ENCODE assay signal across 8 cellular contexts in the genomic region with DNA sequence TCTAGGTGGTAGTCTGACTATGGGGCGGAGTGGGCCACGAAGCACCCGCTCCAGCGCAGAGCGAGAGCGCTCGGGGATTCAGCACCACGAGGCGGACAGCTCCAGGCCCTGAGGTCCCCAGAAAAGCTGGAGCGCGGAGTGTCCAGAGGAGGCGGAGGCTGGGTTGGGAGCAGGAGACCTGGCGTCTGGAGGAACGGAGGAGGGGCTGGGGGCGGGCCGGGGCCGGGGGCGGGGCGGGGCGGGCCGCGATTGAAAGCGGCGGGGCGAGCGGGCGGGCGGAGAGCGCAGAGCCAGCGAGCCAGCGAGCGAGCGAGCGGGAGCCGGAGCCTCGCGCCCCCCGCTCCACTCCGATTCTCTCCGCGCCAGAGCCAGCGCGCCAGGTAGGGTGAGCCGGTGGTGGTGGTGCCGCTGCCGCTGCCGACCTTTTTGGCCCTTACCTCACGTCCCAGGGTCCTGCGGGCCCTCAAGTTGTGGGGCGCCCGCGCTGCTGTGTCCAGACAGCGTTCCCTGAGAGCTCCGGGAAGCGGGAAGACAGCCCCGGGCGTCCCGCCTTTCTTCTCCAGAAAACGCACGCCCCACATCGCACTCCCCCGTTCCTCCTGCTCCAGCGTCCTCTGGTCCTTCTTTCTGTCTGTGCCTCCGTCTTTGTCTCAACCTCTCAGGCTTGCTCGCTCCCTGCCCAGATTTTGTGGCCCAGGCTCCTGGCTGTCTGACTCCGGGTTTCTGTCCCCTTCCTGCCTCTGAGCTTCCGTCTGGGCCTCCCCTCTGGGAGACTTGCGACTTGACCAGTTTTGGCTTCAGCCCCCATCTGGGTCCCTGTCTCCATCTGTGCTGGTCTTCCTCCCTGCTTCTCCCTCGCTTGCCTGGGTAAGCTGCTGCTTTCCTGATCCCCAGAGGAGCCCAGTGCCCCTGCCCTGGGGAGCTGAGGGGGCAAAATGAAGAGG. TPM values are rescaled to one million over a fixed set of nuclear protein-coding genes. Genes with fewer than 3 reads are reported as not detected.
A peak's percentile ranks its signal among the peaks of the same experiment; 100 is the strongest.
DNase-seq lines count a peak whose midpoint lies in the region; ATAC-seq, FAIRE-seq and TF ChIP-seq lines count a peak whose summit lies in the region.

TSS of gene GRM2 (plus strand) at position 281 of the 944 bp plus-strand sequence. CDS start 1,916 bp downstream, outside the sequence.

- ATAC-seq in HepG2, result peak; percentile 78
- ATAC-seq in HG02798 (IDR thresholded peaks at IDR 0.05; ENCODE audit: poor library complexity, unreplicated experiment), result no peak

- POLR2A ChIA-PET in A673 (lab: Charles Lee; ENCODE audit: low non-redundant PET) (no interaction called here), SK-N-SH (lab: Yijun Ruan, JAX) (interaction anchor here (0.5 kb wide), 1 partner anchor 447 kb away, joined by 3 read pairs; the partner anchor contains the start of gene POC1A), HepG2 (lab: Yijun Ruan, JAX) (interaction anchor here (1.0 kb wide), 1 partner anchor 208 kb away, joined by 3 read pairs; no protein-coding TSS in a partner anchor)

- H3K4me2 ChIP-seq in SK-N-SH, result peak within 1 kb of the TSS; percentile 60; the same call in 1 of the 2 replicates
- peak within 1 kb of the TSS; percentile 60 for H3K4me2 ChIP-seq in HepG2 (ENCODE audit: low read depth, low read length)

- H3K27ac ChIP-seq in A673 (ENCODE audit: low read depth, low read length, poor library complexity, severe bottlenecking) (no peak within 1 kb of the TSS), SK-N-SH (ENCODE audit: low read depth in 2 of 2, low read length in 1 of 2) (no peak within 1 kb of the TSS), endodermal cell (ENCODE audit: low read depth, low read length) (no peak within 1 kb of the TSS), HepG2 (ENCODE audit: extremely low read length, insufficient read depth, low read length) (no peak within 1 kb of the TSS), substantia nigra (ENCODE audit: low read depth, low read length, poor library complexity, severe bottlenecking) (no peak within 1 kb of the TSS)

- H3K4me1 Mint-ChIP-seq in endodermal cell, result peaks cover 8% of the 10 kb centered on the region

- H3K27me3 ChIP-seq in A673 (replicated peaks; ENCODE audit: insufficient read depth, low read depth, low read length, poor library complexity), result no peaks in the 10 kb centered on the region
- H3K27me3 ChIP-seq in SK-N-SH (ENCODE audit: insufficient read depth), result no peaks in the 10 kb centered on the region
- peaks cover 21% of the 10 kb centered on the region for H3K27me3 ChIP-seq in endodermal cell (ENCODE audit: control insufficient read depth, insufficient read depth, low read length, poor library complexity, severe bottlenecking)
- peaks cover 2 to 13% of the 10 kb centered on the region in 2 experiments; a peak in 4 of 5 replicates for H3K27me3 ChIP-seq in HepG2 (ENCODE audit: control insufficient read depth in 1 of 2, insufficient read depth in 2 of 2, low read length in 2 of 2)

- no peak for TF ChIP-seq CTCF in A673 (conservative IDR thresholded peaks at IDR 0.05; ENCODE audit: low read depth, low read length)
- TF ChIP-seq CTCF in SK-N-SH (IDR thresholded peaks at IDR 0.05), result no peak
- TF ChIP-seq CTCF in endodermal cell (conservative IDR thresholded peaks at IDR 0.05), result no peak
- no peak; the same call in 1 of the 2 replicates for TF ChIP-seq CTCF in HepG2 (CRISPR knock-in tag; IDR thresholded peaks at IDR 0.05)

- peaks cover 11% of the 10 kb centered on the region for H3K36me3 Mint-ChIP-seq in endodermal cell (ENCODE audit: low read depth)

- H4K20me1 ChIP-seq in SK-N-SH (ENCODE audit: insufficient read depth) (peaks cover 45% of the 10 kb centered on the region), HepG2 (ENCODE audit: insufficient read depth, low read length) (peaks cover 11% of the 10 kb centered on the region; the same call in 1 of the 2 replicates)

- H3K36me3 ChIP-seq in A673 (ENCODE audit: insufficient read depth, low read length, poor library complexity, severe bottlenecking) (no peaks in the 10 kb centered on the region), SK-N-SH (replicated peaks in 1 of 2; ENCODE audit: control insufficient read depth in 1 of 2, insufficient read depth in 2 of 2, low read length in 1 of 2) (peaks cover 0 to 13% of the 10 kb centered on the region in 2 experiments), endodermal cell (ENCODE audit: control insufficient read depth, insufficient read depth, low read length) (no peaks in the 10 kb centered on the region), HepG2 (replicated peaks in 1 of 2; ENCODE audit: control insufficient read depth in 1 of 2, insufficient read depth in 2 of 2, low read length in 2 of 2) (peaks cover 4 to 7% of the 10 kb centered on the region in 2 experiments; a peak in 2 of 5 replicates)

- in situ Hi-C loops in G401 (cut with HindIII; ENCODE audit: low sequenced_read_pairs), result no loop called here
- in situ Hi-C loops in HepG2 (cut with HindIII; ENCODE audit: extremely low pct_ligation_motif_present, low pct_unique_long_range_greater_than_20kb), result no loop called here

- no peaks in the 10 kb centered on the region for H3K79me2 ChIP-seq in SK-N-SH (ENCODE audit: insufficient read depth)
- H3K79me2 ChIP-seq in HepG2 (ENCODE audit: insufficient read depth, low read length), result no peaks in the 10 kb centered on the region

- H3K27me3 Mint-ChIP-seq in endodermal cell (ENCODE audit: insufficient read depth), result peaks cover 28% of the 10 kb centered on the region

- no TSS peak for BruUV-seq in A673 (replicated peaks; lab: Mats Ljungman, UMichigan)
- BruUV-seq in HepG2 (replicated peaks; lab: Mats Ljungman, UMichigan), result no TSS peak

- intact Hi-C loops in A673 (cut with micrococcal nuclease; ENCODE audit: unreplicated experiment) (no loop called here), HepG2 (cut with micrococcal nuclease; ENCODE audit: unreplicated experiment) (no loop called here)

- H3K9ac ChIP-seq in SK-N-SH (no peak within 1 kb of the TSS), endodermal cell (ENCODE audit: extremely low read depth, low read length, poor library complexity, severe bottlenecking) (peak within 1 kb of the TSS; percentile 61), HepG2 (ENCODE audit: insufficient read depth, low read depth, low read length) (no peak within 1 kb of the TSS)

- no peak within 1 kb of the TSS for H3K27ac Mint-ChIP-seq in endodermal cell

- TF ChIP-seq RAD21 in SK-N-SH (IDR thresholded peaks at IDR 0.05; ENCODE audit: low read length) (no peak), HepG2 (CRISPR knock-in tag; IDR thresholded peaks at IDR 0.05) (no peak)

- DNase-seq in A673 (ENCODE audit: low spot score) (peak; percentile 87), G401 (ENCODE audit: low spot score) (peak; percentile 30), SK-N-SH (peak; percentile 97), endodermal cell (peak; percentile 98), HepG2 (ENCODE audit: low spot score) (peak; percentile 73), substantia nigra (lab: John Stamatoyannopoulos, UW) (peak in 33 of 49 donors; percentile 8 to 70 (median 41)), AML-193 (lab: John Stamatoyannopoulos, UW) (no peak)

- no peaks in the 10 kb centered on the region for H3F3A ChIP-seq in SK-N-SH (replicated peaks; ENCODE audit: insufficient read depth)

- H3K9me3 Mint-ChIP-seq in endodermal cell, result no peaks in the 10 kb centered on the region

- TF ChIP-seq EP300 in SK-N-SH (IDR thresholded peaks at IDR 0.05; ENCODE audit: borderline replicate concordance in 1 of 2, low read depth in 1 of 2, low read length in 1 of 2) (no peak), HepG2 (IDR thresholded peaks at IDR 0.05; ENCODE audit: low read depth in 2 of 2, low read length in 2 of 2) (no peak), HepG2 (CRISPR knock-in tag; IDR thresholded peaks at IDR 0.05; ENCODE audit: borderline replicate concordance) (no peak)

- peak within 1 kb of the TSS; percentile 69 for H3K4me3 Mint-ChIP-seq in endodermal cell

- no peak for TF ChIP-seq POLR2A in HepG2 (IDR thresholded peaks at IDR 0.05; ENCODE audit: insufficient read depth in 1 of 2, low read depth in 2 of 2, low read length in 2 of 2)

- 25% methylated on average over 28 of the region's 69 CpGs for WGBS in SK-N-SH (ENCODE audit: low lambda C conversion rate)
- WGBS in endodermal cell (ENCODE audit: insufficient coverage in 1 of 2, insufficient read length in 1 of 2), 2 experiments, result 2 to 3% methylated on average over 25 to 68 of the region's 69 CpGs
- WGBS in HepG2 (ENCODE audit: low lambda C conversion rate), result 30% methylated on average over 28 of the region's 69 CpGs

- no peak within 1 kb of the TSS for H2AFZ ChIP-seq in SK-N-SH (ENCODE audit: low read depth)
- no peak within 1 kb of the TSS for H2AFZ ChIP-seq in HepG2 (ENCODE audit: low read length)

- CTCF ChIA-PET in A673 (lab: Charles Lee) (interaction anchor here (0.9 kb wide), 1 partner anchor 207 kb away, joined by 3 read pairs; no protein-coding TSS in a partner anchor), SK-N-SH (lab: Yijun Ruan, JAX) (interaction anchor here (0.8 to 9.6 kb wide), 8 partner anchors 10 to 1092 kb away, joined by 3 to 89 read pairs (median 8); no protein-coding TSS in a partner anchor), HepG2 (lab: Yijun Ruan, JAX; ENCODE audit: low intra/inter-chr PET ratio, low total read pairs) (no interaction called here)

- H3K9me3 ChIP-seq in A673 (ENCODE audit: low read depth, low read length, poor library complexity, severe bottlenecking), result no peaks in the 10 kb centered on the region
- H3K9me3 ChIP-seq in SK-N-SH, result no peaks in the 10 kb centered on the region
- no peaks in the 10 kb centered on the region for H3K9me3 ChIP-seq in endodermal cell (ENCODE audit: control insufficient read depth, low read length)
- H3K9me3 ChIP-seq in HepG2 (ENCODE audit: low read length), result no peaks in the 10 kb centered on the region

- H3K9me2 ChIP-seq in SK-N-SH, result no peaks in the 10 kb centered on the region

- no peak for FAIRE-seq in HepG2 (lab: Jason Lieb, UNC)

- H3K4me1 ChIP-seq in A673 (ENCODE audit: insufficient read depth, low read length, poor library complexity, severe bottlenecking), result no peaks in the 10 kb centered on the region
- peaks cover 0 to 28% of the 10 kb centered on the region in 2 experiments; a peak in 1 of 4 replicates for H3K4me1 ChIP-seq in SK-N-SH (ENCODE audit: control insufficient read depth in 1 of 2, insufficient read depth in 2 of 2, low read depth in 1 of 2, low read length in 1 of 2)
- peaks cover 8% of the 10 kb centered on the region for H3K4me1 ChIP-seq in endodermal cell (ENCODE audit: control insufficient read depth, insufficient read depth, low read length)
- peaks cover 14% of the 10 kb centered on the region for H3K4me1 ChIP-seq in HepG2 (ENCODE audit: insufficient read depth, low read length)

- H3K4me3 ChIP-seq in A673 (ENCODE audit: low read depth, low read length, poor library complexity, severe bottlenecking) (peak within 1 kb of the TSS; percentile 40), SK-N-SH (ENCODE audit: low read depth in 2 of 2, low read length in 1 of 2) (peak within 1 kb of the TSS in 1 of 2 experiments; percentile 43; a peak in 3 of 4 replicates), endodermal cell (ENCODE audit: low read length) (peak within 1 kb of the TSS; percentile 80), HepG2 (replicated peaks in 1 of 3; ENCODE audit: insufficient read depth in 1 of 3, low read depth in 2 of 3, low read length in 3 of 3) (peak within 1 kb of the TSS in 1 of 3 experiments; percentile 50; a peak in 1 of 6 replicates)

RNA-seq across cellular contexts. Expression of gene GRM2, which starts in this region (rescaled TPM):
- 2.9 and 5.6 TPM in 2 replicates for total RNA-seq in A673 (2021)
- total RNA-seq in G401 (2014; rRNA removed; shearing (Covaris generic)), result under 0.01 TPM in 1 of 2 replicates, not detected in the other
- 0.15 and 0.24 TPM in 2 replicates for polyA plus RNA-seq in SK-N-SH (2012; rRNA removed)
- 0.01 and 0.16 TPM in 2 replicates for polyA plus RNA-seq in SK-N-SH (2012; cell fraction: cytosol; rRNA removed)
- 0.55 and 0.82 TPM in 2 replicates for polyA plus RNA-seq in SK-N-SH (2012; cell fraction: nucleus; rRNA removed)
- total RNA-seq in endodermal cell, result 1 to 10 TPM; 3.9 to 7.4 TPM
- polyA plus RNA-seq in endodermal cell (2013, experiment 1 of 2), result 6.0 TPM
- 4.7 TPM for polyA plus RNA-seq in endodermal cell (2013, experiment 2 of 2)
- 0.07 TPM in 1 of 2 replicates, not detected in the other for total RNA-seq in HepG2 (2016; rRNA removed; fragmentation: Illumina TruSeq; extraction: Trizol)
- not detected in 2 replicates for total RNA-seq in HepG2 (2016; cell fraction: cytosol; rRNA removed; fragmentation: Illumina TruSeq; extraction: Trizol; ENCODE audit: low read depth)
- 0.06 TPM in 1 of 2 replicates, not detected in the other for total RNA-seq in HepG2 (2016; cell fraction: insoluble cytoplasmic fraction; rRNA removed; fragmentation: Illumina TruSeq; extraction: Trizol)
- total RNA-seq in HepG2 (2016; cell fraction: membrane; rRNA removed; fragmentation: Illumina TruSeq; extraction: Trizol), result 0.03 TPM in 1 of 2 replicates, not detected in the other
- 0.06 TPM in 1 of 2 replicates, not detected in the other for total RNA-seq in HepG2 (2016; cell fraction: nucleus; rRNA removed; fragmentation: Illumina TruSeq; extraction: Trizol)
- 0.04 and 0.05 TPM in 2 replicates for polyA plus RNA-seq in HepG2 (2011; rRNA removed)
- polyA plus RNA-seq in HepG2 (2011; cell fraction: cytosol; rRNA removed), result 0.04 TPM in 1 of 2 replicates, not detected in the other
- 0.14 and 0.24 TPM in 2 replicates for polyA plus RNA-seq in HepG2 (2011; cell fraction: nucleus; rRNA removed)
- polyA plus RNA-seq in HepG2 (2012), result 0.09 and 0.16 TPM in 2 replicates
- not detected in 2 replicates for polyA plus RNA-seq in HepG2 (2016; cell fraction: cytosol; fragmentation: Illumina TruSeq; extraction: Trizol; ENCODE audit: low read depth)
- not detected in 2 replicates for polyA plus RNA-seq in HepG2 (2016; cell fraction: insoluble cytoplasmic fraction; fragmentation: Illumina TruSeq; extraction: Trizol; ENCODE audit: low read depth)
- polyA plus RNA-seq in HepG2 (2016; cell fraction: membrane; fragmentation: Illumina TruSeq; extraction: Trizol; ENCODE audit: low read depth), result not detected in 2 replicates
- 0.12 TPM in 1 of 2 replicates, not detected in the other for polyA plus RNA-seq in HepG2 (2016; cell fraction: nucleus; fragmentation: Illumina TruSeq; extraction: Trizol; ENCODE audit: insufficient read depth, low read depth)
- 0.19 and 0.22 TPM in 2 replicates for polyA minus RNA-seq in HepG2 (2011; rRNA and poly(A)+ RNA removed; ENCODE audit: low replicate concordance)
- not detected in 2 replicates for polyA minus RNA-seq in HepG2 (2011; cell fraction: cytosol; rRNA and poly(A)+ RNA removed)
- 0.50 and 0.52 TPM in 2 replicates for polyA minus RNA-seq in HepG2 (2011; cell fraction: nucleus; rRNA and poly(A)+ RNA removed)

Comparison
In these comparisons a context has a peak if more than half of its experiments do, and no peak if none do; other contexts are left out.
1. Peak in DNase-seq in G401; RNA of the gene not detected or under 1 TPM.
2. Peak in DNase-seq and H3K4me2 ChIP-seq in SK-N-SH; RNA of the gene not detected or under 1 TPM.
3. Peak in DNase-seq, ATAC-seq and H3K4me2 ChIP-seq in HepG2; RNA of the gene not detected or under 1 TPM.
4. DNase-seq: peak in A673 (single experiment), endodermal cell (single experiment) and substantia nigra (33 of 49); none in AML-193 (0 of 2).